In the genomic region with DNA sequence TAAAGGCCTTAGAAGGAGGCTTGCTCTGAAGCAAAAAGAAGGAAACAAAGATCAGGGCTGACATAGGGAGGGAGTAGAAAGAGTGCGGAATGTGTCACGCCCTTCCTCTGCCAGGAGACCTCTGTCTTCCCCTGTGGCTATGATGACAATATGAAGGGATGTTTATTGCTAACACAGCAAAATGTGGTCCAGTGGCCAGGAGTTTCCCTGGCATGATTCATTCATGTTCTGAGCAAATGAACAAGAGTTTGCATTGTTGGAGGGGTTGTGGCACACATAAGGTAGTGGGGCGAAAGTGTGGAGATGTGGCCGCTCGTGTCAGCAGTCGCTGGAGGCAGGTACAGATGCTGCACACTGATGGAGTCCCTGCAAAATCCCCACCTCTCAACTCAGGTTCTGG, we compare ENCODE assay signal across 11 cellular contexts.
DNase-seq lines count a peak whose midpoint lies in the region; ATAC-seq and TF ChIP-seq lines count a peak whose summit lies in the region.
"Had no signal": no experiment of that assay in that cellular context is flagged by ENCODE, and none has a peak within 500 bp of the region (broad histone marks: within the 10 kb centered on the region; RNA-seq: fewer than 3 reads in every experiment).

No MANE protein-coding gene starts in this region.

- DNase-seq in GM12865 (ENCODE audit: low read depth): peak; percentile 42
- peak; percentile 63 for DNase-seq in LoVo (ENCODE audit: low spot score)
- peak; percentile 63 for DNase-seq in renal cortical epithelial cell (ENCODE audit: low read depth)
- no peak for DNase-seq in HuH-7 (ENCODE audit: low spot score)
- DNase-seq in cortex of kidney (lab: John Stamatoyannopoulos, UW): no peak
- no peak for DNase-seq in omental fat pad (ENCODE audit: low spot score)
- DNase-seq: activated T-cell treated with anti-CD3 and anti-CD28 coated beads for 4 hours, NCI-H1417 treated with DMSO at 0.1 percent for 48 hours had no signal

- H3K27ac ChIP-seq in cingulate gyrus (ENCODE audit: low read depth, low read length): peak overlapping the region; percentile 76
- H3K27ac ChIP-seq: BLaER1, prostate gland had no signal

- TF ChIP-seq CTCF in GM12865 (IDR thresholded peaks at IDR 0.05; ENCODE audit: insufficient read depth, low read depth, low read length, missing control alignments) (no peak), omental fat pad (IDR thresholded peaks at IDR 0.05) (no peak)

- no peak overlapping the region for H3K4me3 ChIP-seq in GM12865 (ENCODE audit: low read depth, low read length)
- H3K4me3 ChIP-seq: BLaER1, prostate gland had no signal

- no peak for ATAC-seq in omental fat pad (ENCODE audit: low FRiP score)

Comparison
In these comparisons a context has a peak if more than half of its experiments do, and no peak if none do; other contexts are left out.
1. DNase-seq: peak in GM12865 (single experiment), LoVo (single experiment) and renal cortical epithelial cell (single experiment); none in HuH-7 (single experiment), cortex of kidney (single experiment) and omental fat pad (single experiment).